Comparison of ENCODE assay signal across 14 cellular contexts in genomic region chr12:117732761-117733160, GRCh38.
"Had no signal": no experiment of that assay in that cellular context is flagged by ENCODE, and none has a peak within 500 bp of the region (broad histone marks: within the 10 kb centered on the region; RNA-seq: fewer than 3 reads in every experiment).

No MANE protein-coding gene starts in this region.

- H3K9me3 ChIP-seq: heart left ventricle, right atrium auricular region had no signal

- ATAC-seq: heart left ventricle; left ventricle myocardium superior; naive thymus-derived CD8-positive, alpha-beta T cell had no signal

- H3K27ac Mint-ChIP-seq: type B pancreatic cell had no signal

- DNase-seq: cortex of kidney; effector CD8-positive, alpha-beta T cell; heart left ventricle; hippocampal formation; islet precursor cell; left ventricle myocardium superior; naive thymus-derived CD8-positive, alpha-beta T cell; posterior cingulate gyrus; small intestine; stimulated activated CD4-positive, alpha-beta T cell treated with anti-CD3 and anti-CD28 coated beads, Interleukin-2, amount 100 ng/mL, for 48 hours; stimulated activated naive CD4-positive, alpha-beta T cell treated with Interleukin-2 at 50 U/mL for 16 hours had no signal

- H3K36me3 Mint-ChIP-seq: type B pancreatic cell had no signal

- H3K27me3 ChIP-seq: dorsolateral prefrontal cortex, heart left ventricle, right atrium auricular region had no signal

- H3K36me3 ChIP-seq: heart left ventricle, right atrium auricular region had no signal

- H3K4me1 Mint-ChIP-seq: naive thymus-derived CD8-positive, alpha-beta T cell had no signal

- H3K9me3 Mint-ChIP-seq: type B pancreatic cell had no signal

- H3K4me3 Mint-ChIP-seq: naive thymus-derived CD8-positive, alpha-beta T cell; type B pancreatic cell had no signal

- H3K4me3 ChIP-seq: dorsolateral prefrontal cortex, heart left ventricle, right atrium auricular region had no signal

- H3K27ac ChIP-seq: dorsolateral prefrontal cortex, heart left ventricle, right atrium auricular region had no signal

- H3K4me1 ChIP-seq: heart left ventricle, right atrium auricular region had no signal

- H3K27me3 Mint-ChIP-seq: type B pancreatic cell had no signal
